Comparison of ENCODE assay signal across 8 cellular contexts in genomic region chr1:155940993-155941844, GRCh38. TPM values are rescaled to one million over a fixed set of nuclear protein-coding genes. Genes with fewer than 3 reads are reported as not detected.
DNase-seq lines count a peak whose midpoint lies in the region; TF ChIP-seq lines count a peak whose summit lies in the region.

Gene RXFP4 (plus strand): TSS chr1:155941638. CDS start chr1:155941710, 72 bp downstream.

- H3K4me1 ChIP-seq in neutrophil (ENCODE audit: control insufficient read depth in 1 of 2, insufficient read depth in 1 of 2, low read depth in 1 of 2, low read length in 1 of 2), result peaks cover 54 to 56% of the 10 kb centered on the region in 2 experiments

- TF ChIP-seq CTCF in choroid plexus epithelial cell (conservative IDR thresholded peaks at IDR 0.05; ENCODE audit: low read depth, low read length) (no peak), neutrophil (IDR thresholded peaks at IDR 0.05) (no peak)

- DNase-seq in DMS53 (lab: John Stamatoyannopoulos, UW) (peak; percentile 42), DMS53 treated with DMSO at 0.1 percent for 48 hours (lab: John Stamatoyannopoulos, UW; ENCODE audit: unreplicated experiment) (no peak), NOMO-1 treated with DMSO at 0.1 percent for 48 hours (lab: John Stamatoyannopoulos, UW; ENCODE audit: unreplicated experiment) (peak; percentile 56), choroid plexus epithelial cell (ENCODE audit: low read depth) (peak; percentile 35), epidermal melanocyte (ENCODE audit: insufficient read length, low spot score) (no peak), amygdala (lab: John Stamatoyannopoulos, UW) (no peak), occipital lobe (lab: John Stamatoyannopoulos, UW) (no peak)

- H3K27me3 ChIP-seq in neutrophil, result no peaks in the 10 kb centered on the region

- H3K36me3 ChIP-seq in neutrophil, result peaks cover 17% of the 10 kb centered on the region

- H3K4me3 ChIP-seq in choroid plexus epithelial cell (ENCODE audit: low read depth, low read length) (no peak within 1 kb of the TSS), neutrophil (ENCODE audit: low read depth in 1 of 2, low read length in 1 of 2) (peak within 1 kb of the TSS in 1 of 2 experiments; percentile 14)

- H3K9me3 ChIP-seq in neutrophil, result no peaks in the 10 kb centered on the region

- peak within 1 kb of the TSS; percentile 74 for H3K27ac ChIP-seq in neutrophil

RNA-seq across cellular contexts. Expression of gene RXFP4, which starts in this region (rescaled TPM):
- total RNA-seq in occipital lobe, result not detected

Comparison
In these comparisons a context has a peak if more than half of its experiments do, and no peak if none do; other contexts are left out.
1. DNase-seq: peak in DMS53 (single experiment), NOMO-1 treated with DMSO at 0.1 percent for 48 hours (single experiment) and choroid plexus epithelial cell (single experiment); none in DMS53 treated with DMSO at 0.1 percent for 48 hours (single experiment), epidermal melanocyte (single experiment), amygdala (0 of 56) and occipital lobe (single experiment).